In the genomic region with DNA sequence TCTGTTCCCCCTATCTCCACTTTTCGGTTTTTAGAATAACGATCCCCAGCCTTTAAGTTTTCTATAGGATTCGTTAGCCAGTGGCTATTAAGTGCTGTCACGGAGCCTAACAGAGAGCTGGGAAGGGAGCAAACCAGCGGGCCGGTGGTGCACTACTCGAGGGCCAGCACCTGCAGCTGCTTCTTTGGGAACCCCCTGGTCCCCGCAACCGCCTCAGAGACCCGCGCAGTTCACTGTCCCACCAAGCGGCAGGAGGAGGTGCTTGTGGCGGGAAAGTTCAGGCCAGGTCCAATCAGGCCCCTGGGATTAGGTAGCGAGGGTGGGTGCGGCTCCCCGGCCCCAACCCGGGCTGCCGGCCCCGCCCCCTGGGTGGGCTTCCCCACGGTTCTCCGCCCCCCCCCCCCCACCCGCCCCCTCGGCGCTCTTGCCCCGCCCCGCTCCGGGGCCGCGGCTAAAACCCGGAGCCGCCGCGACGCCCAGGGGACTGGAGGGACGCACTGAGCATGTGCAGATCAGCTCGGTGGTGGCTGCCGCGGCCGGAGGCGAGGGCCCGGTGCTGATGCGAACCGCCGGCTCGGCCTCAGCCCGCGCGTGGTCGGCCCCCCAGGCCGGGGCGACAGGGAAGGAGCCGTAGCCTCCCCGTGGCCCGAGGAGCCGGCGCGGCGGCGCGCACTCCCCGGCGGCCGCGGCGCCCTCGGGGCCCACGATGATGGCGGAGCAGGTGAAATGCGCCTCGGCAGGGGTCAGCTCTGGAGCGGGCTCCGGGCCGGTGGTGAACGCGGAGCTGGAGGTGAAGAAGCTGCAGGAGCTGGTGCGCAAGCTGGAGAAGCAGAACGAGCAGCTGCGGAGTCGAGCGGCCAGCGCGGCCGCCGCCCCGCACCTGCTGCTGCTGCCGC, we compare ENCODE assay signal across 8 cellular contexts. TPM values are rescaled to one million over a fixed set of nuclear protein-coding genes. Genes with fewer than 3 reads are reported as not detected.
DNase-seq lines count a peak whose midpoint lies in the region; ATAC-seq and TF ChIP-seq lines count a peak whose summit lies in the region.

Gene SLAIN1 (plus strand): TSS at position 480 of the 896 bp plus-strand sequence. CDS start 227 bp downstream, at position 707.

- DNase-seq in NCI-H1436 (lab: John Stamatoyannopoulos, UW) (peak; percentile 87), T-helper 1 cell (peak; percentile 77 to 84 (median 79)), adrenal gland (peak; percentile 80 to 87 (median 84)), hypothalamus (lab: John Stamatoyannopoulos, UW) (peak; percentile 60 to 98 (median 91)), retinal pigment epithelial cell (ENCODE audit: low read depth) (peak; percentile 42), RKO (ENCODE audit: low spot score) (no peak)

- intact Hi-C loops in adrenal gland (cut with DNase I) = no loop called here

- no peaks in the 10 kb centered on the region for H3K9me3 ChIP-seq in adrenal gland (replicated peaks in 1 of 3)

- H3K27me3 ChIP-seq in adrenal gland = no peaks in the 10 kb centered on the region

- H3K36me3 ChIP-seq in adrenal gland (replicated peaks in 1 of 2) = no peaks in the 10 kb centered on the region

- 0 to 1% (median 0%) methylated on average over 7 to 86 of the region's 86 CpGs for WGBS in adrenal gland, 4 donors

- H3K4me1 ChIP-seq in adrenal gland (replicated peaks in 1 of 2) = peaks cover 0 to 23% of the 10 kb centered on the region in 2 donors

- H3K27ac ChIP-seq in adrenal gland = peak within 1 kb of the TSS in 3 of 5 donors; percentile 52 to 75 (median 72)

- peak; percentile 81 for ATAC-seq in HG02642 (IDR thresholded peaks at IDR 0.05; ENCODE audit: poor library complexity, unreplicated experiment)

- TF ChIP-seq CTCF in adrenal gland (IDR thresholded peaks at IDR 0.05) (no peak), retinal pigment epithelial cell (conservative IDR thresholded peaks at IDR 0.05; ENCODE audit: low read depth, low read length) (no peak)

- TF ChIP-seq POLR2A in GM10847 (IDR thresholded peaks at IDR 0.05; ENCODE audit: extremely low read depth, insufficient read length) (peak; percentile 60), adrenal gland (IDR thresholded peaks at IDR 0.05) (peak; percentile 51 to 62)

- peak within 1 kb of the TSS; percentile 28 to 90 (median 56) for H3K4me3 ChIP-seq in adrenal gland
- peak within 1 kb of the TSS; percentile 82 for H3K4me3 ChIP-seq in retinal pigment epithelial cell (ENCODE audit: low read length)

RNA-seq across cellular contexts. Expression of gene SLAIN1, which starts in this region (rescaled TPM):
- 10 to 100 TPM in 7 of 8 donors, 1 to 10 TPM in 1; 7.0 to 24.1 (median 14.1) TPM for total RNA-seq in adrenal gland
- 10 to 100 TPM in 1 of 3 donors, 1 to 10 TPM in 2; 5.5 to 24.0 (median 9.0) TPM for polyA plus RNA-seq in adrenal gland
